In genomic region chr1:56185493-56185892, GRCh38 we compare ENCODE assay signal across 24 cellular contexts.
"Had no signal": no experiment of that assay in that cellular context is flagged by ENCODE, and none has a peak within 500 bp of the region (broad histone marks: within the 10 kb centered on the region; RNA-seq: fewer than 3 reads in every experiment).

No MANE protein-coding gene starts in this region.

- H3K4me3 Mint-ChIP-seq: activated B cell treated with CpG ODN at 0.5 μM for 24 hours; activated CD4-positive, alpha-beta memory T cell treated with anti-CD3 and anti-CD28 coated beads, Interleukin-2, amount 10 ng/mL, durations not matched to agents 7 days and 5 days; activated naive CD4-positive, alpha-beta T cell treated with anti-CD3 and anti-CD28 coated beads, Interleukin-2, amount 10 ng/mL, durations not matched to agents 7 days and 5 days; activated naive CD8-positive, alpha-beta T cell treated with anti-CD3 and anti-CD28 coated beads, Interleukin-2, amount 10 ng/mL, durations not matched to agents 7 days and 5 days; activated T-cell treated with anti-CD3 and anti-CD28 coated beads, Interleukin-2, amount 50 U/mL, for 72 hours; T-helper 1 cell treated with Interleukin-12 subunit alpha and Interleukin-12 subunit beta and Interleukin-4 antibody, amounts not matched to agents 30 μg/mL and 1 μg/mL, for 36 hours had no signal

- DNase-seq: activated B cell treated with CpG ODN at 0.5 μM for 24 hours; activated CD4-positive, alpha-beta memory T cell treated with anti-CD3 and anti-CD28 coated beads, Interleukin-2, amount 10 ng/mL, durations not matched to agents 7 days and 5 days; activated CD4-positive, alpha-beta T cell treated with anti-CD3 and anti-CD28 coated beads, Interleukin-2, amount 50 U/mL, for 1 hour; activated gamma-delta T cell treated with Interleukin-2 at 50 U/mL for 16 hours; activated naive CD4-positive, alpha-beta T cell treated with anti-CD3 and anti-CD28 coated beads, Interleukin-2, amount 10 ng/mL, durations not matched to agents 7 days and 5 days; activated naive CD8-positive, alpha-beta T cell treated with anti-CD3 and anti-CD28 coated beads, Interleukin-2, amount 10 ng/mL, durations not matched to agents 7 days and 5 days; activated T-cell treated with anti-CD3 and anti-CD28 coated beads, Interleukin-2, amount 50 U/mL, for 72 hours; aorta; body of pancreas; central memory CD4-positive, alpha-beta T cell; Kasumi-1; KBM-7; NCI-H1048; NCI-H146; NCI-H187 treated with DMSO at 0.1 percent for 48 hours; NCI-H2081 treated with DMSO at 0.1 percent for 48 hours; NCI-H446; NCI-H524; NCI-H748 treated with DMSO at 0.1 percent for 48 hours; SIG-M5; T-helper 9 cell had no signal

- H3K9me3 ChIP-seq: body of pancreas had no signal

- H3K4me3 ChIP-seq: body of pancreas, SK-N-MC had no signal

- H3K27me3 Mint-ChIP-seq: activated B cell treated with CpG ODN at 0.5 μM for 24 hours; activated CD4-positive, alpha-beta memory T cell treated with anti-CD3 and anti-CD28 coated beads, Interleukin-2, amount 10 ng/mL, durations not matched to agents 7 days and 5 days; activated naive CD4-positive, alpha-beta T cell treated with anti-CD3 and anti-CD28 coated beads, Interleukin-2, amount 10 ng/mL, durations not matched to agents 7 days and 5 days; activated naive CD8-positive, alpha-beta T cell treated with anti-CD3 and anti-CD28 coated beads, Interleukin-2, amount 10 ng/mL, durations not matched to agents 7 days and 5 days had no signal

- H3K4me1 ChIP-seq: body of pancreas had no signal

- H3K27ac Mint-ChIP-seq: activated B cell treated with CpG ODN at 0.5 μM for 24 hours; activated CD4-positive, alpha-beta memory T cell treated with anti-CD3 and anti-CD28 coated beads, Interleukin-2, amount 10 ng/mL, durations not matched to agents 7 days and 5 days; activated naive CD4-positive, alpha-beta T cell treated with anti-CD3 and anti-CD28 coated beads, Interleukin-2, amount 10 ng/mL, durations not matched to agents 7 days and 5 days; activated naive CD8-positive, alpha-beta T cell treated with anti-CD3 and anti-CD28 coated beads, Interleukin-2, amount 10 ng/mL, durations not matched to agents 7 days and 5 days; activated T-cell treated with anti-CD3 and anti-CD28 coated beads, Interleukin-2, amount 50 U/mL, for 72 hours; activated T-helper 2 cell treated with anti-CD3 and anti-CD28 coated beads, Interferon-gamma antibody, Interleukin-2, Interleukin-4, amounts not matched to agents 10 μg/mL and 5 μg/mL and 100 μg/mL, durations not matched to agents 14 hours and 24 hours and 36 hours; T-helper 1 cell treated with Interleukin-12 subunit alpha and Interleukin-12 subunit beta and Interleukin-4 antibody, amounts not matched to agents 30 μg/mL and 1 μg/mL, for 36 hours had no signal

- H3K27me3 ChIP-seq: body of pancreas had no signal

- ATAC-seq: activated T-cell treated with anti-CD3 and anti-CD28 coated beads, Interleukin-2, amount 50 U/mL, for 72 hours; body of pancreas had no signal

- H3K36me3 Mint-ChIP-seq: activated naive CD4-positive, alpha-beta T cell treated with anti-CD3 and anti-CD28 coated beads, Interleukin-2, amount 10 ng/mL, durations not matched to agents 7 days and 5 days; activated naive CD8-positive, alpha-beta T cell treated with anti-CD3 and anti-CD28 coated beads, Interleukin-2, amount 10 ng/mL, durations not matched to agents 7 days and 5 days had no signal

- H3K27ac ChIP-seq: body of pancreas, SK-N-MC had no signal

- H3K4me1 Mint-ChIP-seq: activated B cell treated with CpG ODN at 0.5 μM for 24 hours; activated CD4-positive, alpha-beta memory T cell treated with anti-CD3 and anti-CD28 coated beads, Interleukin-2, amount 10 ng/mL, durations not matched to agents 7 days and 5 days; activated naive CD4-positive, alpha-beta T cell treated with anti-CD3 and anti-CD28 coated beads, Interleukin-2, amount 10 ng/mL, durations not matched to agents 7 days and 5 days; activated naive CD8-positive, alpha-beta T cell treated with anti-CD3 and anti-CD28 coated beads, Interleukin-2, amount 10 ng/mL, durations not matched to agents 7 days and 5 days had no signal

- H3K9me3 Mint-ChIP-seq: activated B cell treated with CpG ODN at 0.5 μM for 24 hours; activated CD4-positive, alpha-beta memory T cell treated with anti-CD3 and anti-CD28 coated beads, Interleukin-2, amount 10 ng/mL, durations not matched to agents 7 days and 5 days; activated naive CD4-positive, alpha-beta T cell treated with anti-CD3 and anti-CD28 coated beads, Interleukin-2, amount 10 ng/mL, durations not matched to agents 7 days and 5 days; activated T-cell treated with anti-CD3 and anti-CD28 coated beads, Interleukin-2, amount 50 U/mL, for 72 hours; activated T-helper 2 cell treated with anti-CD3 and anti-CD28 coated beads, Interferon-gamma antibody, Interleukin-2, Interleukin-4, amounts not matched to agents 10 μg/mL and 5 μg/mL and 100 μg/mL, durations not matched to agents 14 hours and 24 hours and 36 hours; T-helper 1 cell treated with Interleukin-12 subunit alpha and Interleukin-12 subunit beta and Interleukin-4 antibody, amounts not matched to agents 30 μg/mL and 1 μg/mL, for 36 hours had no signal
